Comparison of ENCODE assay signal across 19 cellular contexts in the genomic region with DNA sequence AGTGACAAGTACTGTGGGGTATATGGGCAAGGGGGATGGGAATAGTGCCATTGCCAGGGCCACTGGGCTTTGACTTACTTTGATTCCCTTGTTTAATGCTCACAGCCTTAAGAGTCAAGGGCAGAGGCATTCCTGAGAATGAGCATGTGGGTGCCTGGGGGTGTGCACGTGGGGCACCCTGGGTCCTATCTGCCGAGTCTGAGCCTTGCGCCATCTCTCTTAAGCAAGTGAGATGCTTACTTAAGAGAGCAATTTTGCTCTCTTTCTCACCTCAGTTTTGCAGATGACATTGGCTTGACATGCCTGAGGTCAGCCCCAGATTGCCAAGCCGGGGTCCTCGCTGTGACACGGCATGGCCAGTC. TPM values are rescaled to one million over a fixed set of nuclear protein-coding genes. Genes with fewer than 3 reads are reported as not detected.
DNase-seq lines count a peak whose midpoint lies in the region; ATAC-seq and TF ChIP-seq lines count a peak whose summit lies in the region.
"Had no signal": no experiment of that assay in that cellular context is flagged by ENCODE, and none has a peak within 500 bp of the region (broad histone marks: within the 10 kb centered on the region; RNA-seq: fewer than 3 reads in every experiment).

No MANE protein-coding gene starts in this region.

- intact Hi-C loops in sciatic nerve (cut with DNase I), result no loop called here

- ATAC-seq in sciatic nerve, result peak; percentile 42
- ATAC-seq: foreskin keratinocyte; natural killer cell treated with Interleukin-12 subunit alpha and Interleukin-12 subunit beta and Interleukin-15 and Interleukin-18, amount 100 ng/mL, for 72 hours; Panc1 had no signal

- H3K4me3 ChIP-seq in HL-60 (replicated peaks; ENCODE audit: insufficient read depth, low read length) (no peak overlapping the region), fibroblast of villous mesenchyme (ENCODE audit: low read depth, low read length) (no peak overlapping the region)
- H3K4me3 ChIP-seq: SK-N-MC, testis had no signal

- in situ Hi-C loops in GM13977 (cut with MboI; ENCODE audit: low pct_unique_long_range_greater_than_20kb, low sequenced_read_pairs, unreplicated experiment), result no loop called here

- H3K27ac ChIP-seq in HL-60 (replicated peaks), result no peak overlapping the region
- H3K27ac ChIP-seq: foreskin keratinocyte, SK-N-MC, testis had no signal

- DNase-seq in AML-193 (lab: John Stamatoyannopoulos, UW) (peak; percentile 14 to 27), HL-60 (ENCODE audit: low read depth in 1 of 2, low spot score in 1 of 2) (peak; percentile 25 to 78), fibroblast of villous mesenchyme (ENCODE audit: low read depth) (peak; percentile 36), sciatic nerve (ENCODE audit: low spot score) (no peak), GM13977 (ENCODE audit: low spot score) (no peak), NCI-H1417 treated with DMSO at 0.1 percent for 48 hours (lab: John Stamatoyannopoulos, UW) (no peak), GM20000 (ENCODE audit: low spot score) (no peak)
- DNase-seq: activated CD4-positive, alpha-beta T cell treated with anti-CD3 and anti-CD28 coated beads for 1 hour; activated naive CD8-positive, alpha-beta T cell treated with anti-CD3 and anti-CD28 coated beads, Interleukin-2, amount 10 ng/mL, durations not matched to agents 7 days and 5 days; COR-L47; foreskin keratinocyte; NCI-H1694; NCI-H774; T-helper 9 cell; testis had no signal

- TF ChIP-seq CTCF in HL-60 (IDR thresholded peaks at IDR 0.05; ENCODE audit: insufficient read depth, low read length) (no peak), fibroblast of villous mesenchyme (IDR thresholded peaks at IDR 0.05; ENCODE audit: insufficient read depth, low read depth, low read length) (no peak), GM13977 (IDR thresholded peaks at IDR 0.05; ENCODE audit: extremely low read depth, insufficient read depth, missing control alignments) (no peak), GM20000 (IDR thresholded peaks at IDR 0.05; ENCODE audit: extremely low read depth, missing control alignments) (no peak)

- no peaks in the 10 kb centered on the region for H3K27me3 ChIP-seq in HL-60 (ENCODE audit: insufficient read depth, poor library complexity, severe bottlenecking)
- H3K27me3 ChIP-seq: foreskin keratinocyte, testis had no signal

RNA-seq across cellular contexts. Expression of a gene that starts 28.6 kb away (rescaled TPM):
- total RNA-seq in fibroblast of villous mesenchyme (36.4 and 47.9 TPM in 2 replicates), sciatic nerve (70.7 TPM)
- total RNA-seq: activated T-helper 1 cell treated with anti-CD3 and anti-CD28 coated beads, Interleukin-12 subunit alpha, Interleukin-12 subunit beta, Interleukin-2, Interleukin-4 antibody, amounts not matched to agents 30 ng/mL and 10 ng/mL and 1 ng/mL, durations not matched to agents 14 hours and 24 hours and 36 hours had no signal

Comparison
In these comparisons a context has a peak if more than half of its experiments do, and no peak if none do; other contexts are left out.
1. DNase-seq: peak in AML-193 (2 of 2), HL-60 (2 of 2) and fibroblast of villous mesenchyme (single experiment); none in sciatic nerve (single experiment), GM13977 (single experiment), NCI-H1417 treated with DMSO at 0.1 percent for 48 hours (single experiment) and GM20000 (single experiment).